23 cellular contexts compared by ENCODE assay signal in the genomic region with DNA sequence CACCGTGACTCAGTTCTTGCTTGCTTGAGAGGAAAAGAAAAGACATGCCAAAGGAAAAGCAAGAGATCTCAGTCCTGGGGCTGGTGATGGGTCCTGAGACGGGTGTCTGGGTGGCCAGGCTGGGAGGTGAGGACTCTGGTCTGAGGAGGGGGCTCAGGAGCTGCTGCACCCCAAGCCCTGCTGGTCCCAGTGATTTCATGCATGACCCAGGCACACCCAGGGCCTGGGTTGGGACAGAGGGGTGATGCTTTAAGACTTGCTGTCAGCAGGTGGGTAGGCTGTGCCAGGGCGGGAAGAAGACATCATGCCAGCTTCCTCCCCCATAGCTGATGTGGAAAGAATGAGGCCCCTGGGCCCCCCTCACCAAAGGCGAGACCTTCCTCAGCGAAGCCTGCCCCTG.
"Had no signal": no experiment of that assay in that cellular context is flagged by ENCODE, and none has a peak within 500 bp of the region (broad histone marks: within the 10 kb centered on the region; RNA-seq: fewer than 3 reads in every experiment).

No MANE protein-coding gene starts in this region.

- H3K36me3 Mint-ChIP-seq: activated CD8-positive, alpha-beta memory T cell treated with anti-CD3 and anti-CD28 coated beads, Interleukin-2, amount 10 ng/mL, durations not matched to agents 7 days and 5 days; activated naive CD4-positive, alpha-beta T cell treated with anti-CD3 and anti-CD28 coated beads, Interleukin-2, amount 10 ng/mL, durations not matched to agents 7 days and 5 days; activated naive CD8-positive, alpha-beta T cell treated with anti-CD3 and anti-CD28 coated beads for 36 hours had no signal

- H3K36me3 ChIP-seq: brain microvascular endothelial cell had no signal

- H3K27me3 ChIP-seq: brain microvascular endothelial cell had no signal

- H3K27ac Mint-ChIP-seq: activated B cell treated with CpG ODN at 0.5 μM for 24 hours; activated CD4-positive, alpha-beta T cell treated with anti-CD3 and anti-CD28 coated beads, Interleukin-2, amount 10 ng/mL, durations not matched to agents 24 days and 14 days; activated CD8-positive, alpha-beta memory T cell treated with anti-CD3 and anti-CD28 coated beads, Interleukin-2, amount 10 ng/mL, durations not matched to agents 7 days and 5 days; activated naive CD4-positive, alpha-beta T cell treated with anti-CD3 and anti-CD28 coated beads, Interleukin-2, amount 10 ng/mL, durations not matched to agents 7 days and 5 days; activated naive CD8-positive, alpha-beta T cell treated with anti-CD3 and anti-CD28 coated beads for 36 hours; T-helper 1 cell treated with Interleukin-12 subunit alpha and Interleukin-12 subunit beta and Interleukin-4 antibody, amounts not matched to agents 30 μg/mL and 1 μg/mL, for 36 hours had no signal

- ATAC-seq: activated CD8-positive, alpha-beta memory T cell treated with anti-CD3 and anti-CD28 coated beads, Interleukin-2, amount 10 ng/mL, durations not matched to agents 7 days and 5 days; activated T-cell treated with anti-CD3 and anti-CD28 coated beads, Interleukin-2, amount 50 U/mL, for 4 hours; K562; PC-3 had no signal

- H3K4me3 ChIP-seq: K562 had no signal

- H3K27ac ChIP-seq: brain microvascular endothelial cell had no signal

- FAIRE-seq: K562, RCC 7860 had no signal

- H3K9me3 Mint-ChIP-seq: activated B cell treated with CpG ODN at 0.5 μM for 24 hours; activated CD4-positive, alpha-beta T cell treated with anti-CD3 and anti-CD28 coated beads, Interleukin-2, amount 10 ng/mL, durations not matched to agents 24 days and 14 days; activated naive CD4-positive, alpha-beta T cell treated with anti-CD3 and anti-CD28 coated beads, Interleukin-2, amount 10 ng/mL, durations not matched to agents 7 days and 5 days; activated naive CD8-positive, alpha-beta T cell treated with anti-CD3 and anti-CD28 coated beads for 36 hours; activated T-cell treated with anti-CD3 and anti-CD28 coated beads, Interleukin-2, amount 50 U/mL, for 4 hours; T-helper 1 cell treated with Interleukin-12 subunit alpha and Interleukin-12 subunit beta and Interleukin-4 antibody, amounts not matched to agents 30 μg/mL and 1 μg/mL, for 36 hours had no signal

- H3K4me1 Mint-ChIP-seq: activated B cell treated with CpG ODN at 0.5 μM for 24 hours; activated naive CD4-positive, alpha-beta T cell treated with anti-CD3 and anti-CD28 coated beads, Interleukin-2, amount 10 ng/mL, durations not matched to agents 7 days and 5 days had no signal

- H3K4me3 Mint-ChIP-seq: activated B cell treated with CpG ODN at 0.5 μM for 24 hours; activated CD4-positive, alpha-beta T cell treated with anti-CD3 and anti-CD28 coated beads, Interleukin-2, amount 10 ng/mL, durations not matched to agents 24 days and 14 days; activated CD8-positive, alpha-beta memory T cell treated with anti-CD3 and anti-CD28 coated beads, Interleukin-2, amount 10 ng/mL, durations not matched to agents 7 days and 5 days; activated naive CD4-positive, alpha-beta T cell treated with anti-CD3 and anti-CD28 coated beads, Interleukin-2, amount 10 ng/mL, durations not matched to agents 7 days and 5 days; activated naive CD8-positive, alpha-beta T cell treated with anti-CD3 and anti-CD28 coated beads for 36 hours; activated T-cell treated with anti-CD3 and anti-CD28 coated beads, Interleukin-2, amount 50 U/mL, for 4 hours; T-helper 1 cell treated with Interleukin-12 subunit alpha and Interleukin-12 subunit beta and Interleukin-4 antibody, amounts not matched to agents 30 μg/mL and 1 μg/mL, for 36 hours had no signal

- H3K27me3 Mint-ChIP-seq: activated naive CD8-positive, alpha-beta T cell treated with anti-CD3 and anti-CD28 coated beads for 36 hours had no signal

- DNase-seq: activated B cell treated with CpG ODN at 0.5 μM for 24 hours; activated CD4-positive, alpha-beta T cell treated with anti-CD3 and anti-CD28 coated beads for 1 hour; activated CD4-positive, alpha-beta T cell treated with anti-CD3 and anti-CD28 coated beads, Interleukin-2, amount 10 ng/mL, durations not matched to agents 24 days and 14 days; activated CD4-positive, alpha-beta T cell treated with anti-CD3 and anti-CD28 coated beads, Interleukin-2, amount 50 U/mL, for 48 hours; activated CD8-positive, alpha-beta memory T cell treated with anti-CD3 and anti-CD28 coated beads, Interleukin-2, amount 10 ng/mL, durations not matched to agents 7 days and 5 days; activated gamma-delta T cell treated with Interleukin-2 at 50 U/mL for 16 hours; activated naive CD4-positive, alpha-beta T cell treated with anti-CD3 and anti-CD28 coated beads, Interleukin-2, amount 10 ng/mL, durations not matched to agents 7 days and 5 days; activated naive CD8-positive, alpha-beta T cell treated with anti-CD3 and anti-CD28 coated beads for 36 hours; activated T-cell treated with anti-CD3 and anti-CD28 coated beads, Interleukin-2, amount 50 U/mL, for 4 hours; brain microvascular endothelial cell; Karpas-422; NCI-H1105 treated with DMSO at 0.1 percent for 48 hours; NCI-H1436 treated with DMSO at 0.1 percent for 48 hours; NCI-H187; NCI-H2081; NCI-H446; NCI-H524; PC-3; SHP77 treated with DMSO at 0.1 percent for 48 hours; T-helper 9 cell had no signal
